Comparison of ENCODE assay signal across 20 cellular contexts in the genomic region with DNA sequence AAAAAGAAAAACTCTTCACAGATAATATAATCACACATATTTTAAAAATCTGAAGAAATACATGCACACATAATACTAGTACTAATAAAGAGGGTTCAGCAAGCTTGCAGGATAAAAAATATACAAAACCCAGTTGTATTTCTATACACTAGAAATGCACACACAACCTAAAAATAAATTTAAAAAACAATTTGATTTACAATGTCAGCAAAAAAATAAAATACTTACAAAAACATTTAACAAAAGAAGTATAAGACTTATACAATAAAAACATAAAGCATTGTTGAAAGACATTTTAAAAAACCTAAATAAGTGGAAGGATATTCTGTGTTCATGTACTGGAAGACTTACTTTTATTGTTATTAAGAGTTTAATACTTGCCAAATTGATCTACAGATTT.
A peak's percentile ranks its signal among the peaks of the same experiment; 100 is the strongest.
DNase-seq lines count a peak whose midpoint lies in the region; ATAC-seq, FAIRE-seq and TF ChIP-seq lines count a peak whose summit lies in the region.
"Had no signal": no experiment of that assay in that cellular context is flagged by ENCODE, and none has a peak within 500 bp of the region (broad histone marks: within the 10 kb centered on the region; RNA-seq: fewer than 3 reads in every experiment).

No MANE protein-coding gene starts in this region.

- TF ChIP-seq RAD21 in A549 (conservative IDR thresholded peaks at IDR 0.05 in 1 of 2, IDR thresholded peaks at IDR 0.05 in 1 of 2): no peak
- no peak for TF ChIP-seq RAD21 in IMR-90 (IDR thresholded peaks at IDR 0.05; ENCODE audit: low read length)
- TF ChIP-seq RAD21 in K562 (CRISPR knock-in tag; conservative IDR thresholded peaks at IDR 0.05 in 1 of 2, IDR thresholded peaks at IDR 0.05 in 1 of 2): no peak

- no TSS peak for BruUV-seq in IMR-90 (replicated peaks; lab: Mats Ljungman, UMichigan)
- BruUV-seq in K562 (replicated peaks; lab: Mats Ljungman, UMichigan): no TSS peak

- ATAC-seq in A549: no peak
- no peak for ATAC-seq in IMR-90 (ENCODE audit: low read depth)
- ATAC-seq in K562: no peak
- no peak for ATAC-seq in naive thymus-derived CD4-positive, alpha-beta T cell

- no peak overlapping the region for H2AK5ac ChIP-seq in IMR-90 (ENCODE audit: low read depth, low read length)

- CTCF ChIA-PET in A549 (lab: Yijun Ruan, JAX) (interaction anchor here (1.0 kb wide), 1 partner anchor 11 kb away, joined by 3 read pairs; no protein-coding TSS in a partner anchor), IMR-90 (lab: Yijun Ruan, JAX) (no interaction called here), K562 (lab: Yijun Ruan, JAX; ENCODE audit: low intra/inter-chr PET ratio) (no interaction called here)
- CTCF ChIA-PET in naive thymus-derived CD4-positive, alpha-beta T cell (lab: Charles Lee): no interaction called here

- H3K4ac ChIP-seq in IMR-90 (ENCODE audit: low read depth, low read length): no peak overlapping the region

- H3K9me1 ChIP-seq in IMR-90 (ENCODE audit: insufficient read depth, low read length) (no peaks in the 10 kb centered on the region), K562 (ENCODE audit: control insufficient read depth, insufficient read depth, low read length) (no peaks in the 10 kb centered on the region)

- no peak overlapping the region for H3K4me3 ChIP-seq in A549
- H3K4me3 ChIP-seq in IMR-90 (ENCODE audit: insufficient read depth, low read depth, low read length): no peak overlapping the region
- no peak overlapping the region for H3K4me3 ChIP-seq in K562
- H3K4me3 ChIP-seq in small intestine (ENCODE audit: low read depth in 1 of 2, low read length in 2 of 2): no peak overlapping the region
- H3K4me3 ChIP-seq in foreskin fibroblast (ENCODE audit: low read depth in 1 of 2, low read length in 2 of 2): no peak overlapping the region
- no peak overlapping the region for H3K4me3 ChIP-seq in naive thymus-derived CD4-positive, alpha-beta T cell (ENCODE audit: low read length)
- H3K4me3 ChIP-seq: GM23248 had no signal

- no peak overlapping the region for H4K91ac ChIP-seq in IMR-90 (ENCODE audit: insufficient read depth, low read depth, low read length)

- H2BK120ac ChIP-seq in IMR-90 (ENCODE audit: low read depth, low read length): no peak overlapping the region

- H3K36me3 ChIP-seq in IMR-90 (ENCODE audit: control insufficient read depth, insufficient read depth, low read length) (no peaks in the 10 kb centered on the region), K562 (ENCODE audit: control insufficient read depth, insufficient read depth, low read length) (no peaks in the 10 kb centered on the region), small intestine (ENCODE audit: control insufficient read depth in 2 of 2, insufficient read depth in 2 of 2, low read length in 2 of 2) (no peaks in the 10 kb centered on the region)
- no peaks in the 10 kb centered on the region for H3K36me3 ChIP-seq in naive thymus-derived CD4-positive, alpha-beta T cell (ENCODE audit: control insufficient read depth in 2 of 3, insufficient read depth in 3 of 3, low read length in 3 of 3)

- no peak overlapping the region for H3K18ac ChIP-seq in IMR-90 (ENCODE audit: low read depth, low read length)

- TF ChIP-seq CTCF in A549 (IDR thresholded peaks at IDR 0.05): no peak
- no peak for TF ChIP-seq CTCF in IMR-90 (conservative IDR thresholded peaks at IDR 0.05; ENCODE audit: low read depth, low read length)
- TF ChIP-seq CTCF in K562 (IDR thresholded peaks at IDR 0.05 in 2 of 3, conservative IDR thresholded peaks at IDR 0.05 in 1 of 3; ENCODE audit: insufficient read depth in 2 of 3, low read depth in 1 of 3, low read length in 3 of 3): no peak
- TF ChIP-seq CTCF in foreskin fibroblast (IDR thresholded peaks at IDR 0.05; ENCODE audit: low read depth, low read length): no peak

- H3K4me1 Mint-ChIP-seq in naive thymus-derived CD4-positive, alpha-beta T cell: no peaks in the 10 kb centered on the region
- H3K4me1 Mint-ChIP-seq: CD4-positive, alpha-beta memory T cell had no signal

- peaks cover 0 to 7% (median 0%) of the 10 kb centered on the region in 5 donors for H3K36me3 Mint-ChIP-seq in naive thymus-derived CD4-positive, alpha-beta T cell

- H3K14ac ChIP-seq in IMR-90 (replicated peaks; ENCODE audit: low read depth, low read length): no peak overlapping the region

- H3K4me1 ChIP-seq in A549 (no peaks in the 10 kb centered on the region), IMR-90 (ENCODE audit: control insufficient read depth, insufficient read depth, low read length) (no peaks in the 10 kb centered on the region), K562 (replicated peaks in 1 of 2; ENCODE audit: control insufficient read depth in 2 of 2, insufficient read depth in 2 of 2, low read length in 2 of 2) (no peaks in the 10 kb centered on the region), small intestine (ENCODE audit: control insufficient read depth in 2 of 2, insufficient read depth in 1 of 2, low read depth in 1 of 2, low read length in 1 of 2) (no peaks in the 10 kb centered on the region)
- H3K4me1 ChIP-seq in naive thymus-derived CD4-positive, alpha-beta T cell (ENCODE audit: control insufficient read depth in 2 of 2, insufficient read depth in 2 of 2, low read length in 2 of 2): no peaks in the 10 kb centered on the region

- H2BK5ac ChIP-seq in IMR-90 (ENCODE audit: low read depth, low read length, poor library complexity, severe bottlenecking): no peak overlapping the region

- peak; percentile 13 for FAIRE-seq in A549 (lab: Jason Lieb, UNC)
- no peak for FAIRE-seq in K562 (lab: Jason Lieb, UNC)
- peak; percentile 49 for FAIRE-seq in small intestine (lab: Jason Lieb, UNC)
- FAIRE-seq: GM12892, H1 had no signal

- H3K4me3 Mint-ChIP-seq in naive thymus-derived CD4-positive, alpha-beta T cell: no peak overlapping the region
- H3K4me3 Mint-ChIP-seq: CD4-positive, alpha-beta memory T cell had no signal

- no peak overlapping the region for H3K9ac ChIP-seq in IMR-90 (ENCODE audit: low read depth, low read length)
- H3K9ac ChIP-seq in K562 (ENCODE audit: insufficient read depth in 1 of 2, low read depth in 2 of 2, low read length in 2 of 2): no peak overlapping the region
- H3K9ac ChIP-seq: GM23248 had no signal

- no peak overlapping the region for H3K23ac ChIP-seq in IMR-90 (ENCODE audit: low read depth, low read length)

- no peak overlapping the region for H3K4me2 ChIP-seq in A549
- no peak overlapping the region for H3K4me2 ChIP-seq in IMR-90 (ENCODE audit: low read depth, low read length)
- no peak overlapping the region for H3K4me2 ChIP-seq in K562 (ENCODE audit: insufficient read depth, low read length)

- TF ChIP-seq EP300 in A549 (IDR thresholded peaks at IDR 0.05): no peak
- TF ChIP-seq EP300 in K562 (IDR thresholded peaks at IDR 0.05; ENCODE audit: low read length): no peak

- POLR2A ChIA-PET in A549 (lab: Yijun Ruan, JAX): no interaction called here
- POLR2A ChIA-PET in IMR-90 (lab: Charles Lee; ENCODE audit: unreplicated experiment): no interaction called here
- POLR2A ChIA-PET in K562 (lab: Yijun Ruan, JAX): no interaction called here
- POLR2A ChIA-PET in naive thymus-derived CD4-positive, alpha-beta T cell (lab: Charles Lee): no interaction called here

- H2AK9ac ChIP-seq in IMR-90 (replicated peaks; ENCODE audit: low read depth, low read length, poor library complexity): no peak overlapping the region

- dilution Hi-C loops in IMR-90 (cut with HindIII; ENCODE audit: low sequenced_read_pairs, unreplicated experiment): no loop called here

- H3K56ac ChIP-seq in IMR-90 (ENCODE audit: extremely low read depth, insufficient read depth, low read length): no peak overlapping the region

- intact Hi-C loops in IMR-90 (cut with micrococcal nuclease) (no loop called here), K562 (cut with micrococcal nuclease) (no loop called here)
- intact Hi-C loops in naive thymus-derived CD4-positive, alpha-beta T cell (cut with micrococcal nuclease): no loop called here

- in situ Hi-C loops in IMR-90 (cut with MboI; ENCODE audit: low sequenced_read_pairs): no loop called here
- in situ Hi-C loops in K562 (cut with MboI): no loop called here
- in situ Hi-C loops in KBM-7 (cut with MboI; ENCODE audit: low pct_unique_long_range_greater_than_20kb, low sequenced_read_pairs): no loop called here

- TF ChIP-seq POLR2A in A549 (IDR thresholded peaks at IDR 0.05; ENCODE audit: low read length) (no peak), IMR-90 (IDR thresholded peaks at IDR 0.05; ENCODE audit: low read depth, low read length) (no peak), K562 (conservative IDR thresholded peaks at IDR 0.05) (no peak)

- no peaks in the 10 kb centered on the region for H4K20me1 ChIP-seq in IMR-90 (ENCODE audit: insufficient read depth, low read length)
- H4K20me1 ChIP-seq in K562 (replicated peaks; ENCODE audit: control insufficient read depth, insufficient read depth, low read length): no peaks in the 10 kb centered on the region

- H3K9me3 Mint-ChIP-seq in naive thymus-derived CD4-positive, alpha-beta T cell: peaks cover 0 to 22% (median 13%) of the 10 kb centered on the region in 11 donors

- H3K27ac ChIP-seq in A549 (no peak overlapping the region), IMR-90 (ENCODE audit: insufficient read depth, low read length) (no peak overlapping the region), K562 (ENCODE audit: extremely low read depth, low read depth, low read length) (no peak overlapping the region), small intestine (ENCODE audit: low read depth in 1 of 2, low read length in 1 of 2) (no peak overlapping the region)
- H3K27ac ChIP-seq in naive thymus-derived CD4-positive, alpha-beta T cell (ENCODE audit: low read depth, low read length): no peak overlapping the region
- H3K27ac ChIP-seq: GM23248 had no signal

- H3K79me2 ChIP-seq in K562 (ENCODE audit: control insufficient read depth, insufficient read depth, low read length): no peaks in the 10 kb centered on the region

- no peaks in the 10 kb centered on the region; the same call in 1 of the 2 replicates for H3K27me3 ChIP-seq in IMR-90 (ENCODE audit: control insufficient read depth, insufficient read depth, low read length)
- no peaks in the 10 kb centered on the region for H3K27me3 ChIP-seq in K562 (ENCODE audit: control insufficient read depth in 2 of 2, insufficient read depth in 2 of 2, low read length in 2 of 2)
- H3K27me3 ChIP-seq in small intestine (ENCODE audit: control insufficient read depth in 2 of 2, insufficient read depth in 2 of 2, low read length in 2 of 2): no peaks in the 10 kb centered on the region
- no peaks in the 10 kb centered on the region for H3K27me3 ChIP-seq in naive thymus-derived CD4-positive, alpha-beta T cell (ENCODE audit: control insufficient read depth in 2 of 2, insufficient read depth in 2 of 2, low read length in 2 of 2)

- H3K27me3 Mint-ChIP-seq in naive thymus-derived CD4-positive, alpha-beta T cell: peaks cover 0 to 15% (median 11%) of the 10 kb centered on the region in 5 donors

- H2AFZ ChIP-seq in IMR-90 (replicated peaks; ENCODE audit: low read length, poor library complexity) (no peak overlapping the region), K562 (ENCODE audit: low read depth, low read length) (no peak overlapping the region)
- H2AFZ ChIP-seq: GM23248 had no signal

- no peak overlapping the region for H2BK20ac ChIP-seq in IMR-90 (ENCODE audit: low read depth, low read length)

- no peak overlapping the region for H4K5ac ChIP-seq in IMR-90 (ENCODE audit: low read depth, low read length)

- no peak overlapping the region for H4K8ac ChIP-seq in IMR-90 (ENCODE audit: low read depth in 2 of 2, low read length in 2 of 2)

- H3K9me3 ChIP-seq in A549 (no peaks in the 10 kb centered on the region), IMR-90 (ENCODE audit: control insufficient read depth, insufficient read depth, low read length) (no peaks in the 10 kb centered on the region), K562 (replicated peaks; ENCODE audit: control insufficient read depth, insufficient read depth, low read depth, low read length) (no peaks in the 10 kb centered on the region), small intestine (ENCODE audit: control insufficient read depth, low read depth) (no peaks in the 10 kb centered on the region)
- H3K9me3 ChIP-seq in naive thymus-derived CD4-positive, alpha-beta T cell (ENCODE audit: control insufficient read depth in 2 of 3, low read length in 3 of 3): peaks cover 0 to 3% (median 0%) of the 10 kb centered on the region in 3 experiments

- no peak overlapping the region for H2BK15ac ChIP-seq in IMR-90 (ENCODE audit: low read depth, low read length)

- no peak overlapping the region for H3K27ac Mint-ChIP-seq in naive thymus-derived CD4-positive, alpha-beta T cell
- H3K27ac Mint-ChIP-seq: CD4-positive, alpha-beta memory T cell had no signal

- H3K79me1 ChIP-seq in IMR-90 (ENCODE audit: low read depth in 1 of 2, low read length in 2 of 2): no peaks in the 10 kb centered on the region

- DNase-seq in A549 (ENCODE audit: low read depth in 1 of 2, low spot score in 1 of 2) (no peak), IMR-90 (no peak), K562 (ENCODE audit: extremely low read depth in 1 of 4, low spot score in 3 of 4) (no peak), small intestine (no peak), foreskin fibroblast (no peak), KBM-7 (no peak)
- no peak for DNase-seq in naive thymus-derived CD4-positive, alpha-beta T cell
- DNase-seq: ACHN; AML-193; C1 segment of cervical spinal cord; Calu3; CD4-positive, alpha-beta memory T cell; COR-L47; DMS53; DMS79 treated with DMSO at 0.1 percent for 48 hours; GM23248; H7; HCEC 1CT had no signal

Comparison
In these comparisons a context has a peak if more than half of its experiments do, and no peak if none do; other contexts are left out.
1. Of the 35 proteins assayed by ChIP-seq in both K562 and A549: peak only in K562: none; only in A549: none; in both: MAFK; in neither: 34.